23 cellular contexts compared by ENCODE assay signal in genomic region chr11:46611526-46612304, GRCh38. TPM values are rescaled to one million over a fixed set of nuclear protein-coding genes. Genes with fewer than 3 reads are reported as not detected.
DNase-seq lines count a peak whose midpoint lies in the region; ATAC-seq, FAIRE-seq and TF ChIP-seq lines count a peak whose summit lies in the region.
"Had no signal": no experiment of that assay in that cellular context is flagged by ENCODE, and none has a peak within 500 bp of the region (broad histone marks: within the 10 kb centered on the region; RNA-seq: fewer than 3 reads in every experiment).

No MANE protein-coding gene starts in this region.

- H3K9me2 ChIP-seq in OCI-LY1 (ENCODE audit: low read depth, low read length): no peaks in the 10 kb centered on the region

- H3K27me3 Mint-ChIP-seq in brain (peaks cover 4% of the 10 kb centered on the region), T-helper 17 cell (no peaks in the 10 kb centered on the region)
- H3K27me3 Mint-ChIP-seq: activated naive CD4-positive, alpha-beta T cell treated with anti-CD3 and anti-CD28 coated beads, Interleukin-2, amount 10 ng/mL, durations not matched to agents 7 days and 5 days; activated T-cell treated with anti-CD3 and anti-CD28 coated beads, Interleukin-2, amount 50 U/mL, for 24 hours had no signal

- H3K9me3 Mint-ChIP-seq in brain: no peaks in the 10 kb centered on the region
- H3K9me3 Mint-ChIP-seq: activated naive CD4-positive, alpha-beta T cell treated with anti-CD3 and anti-CD28 coated beads, Interleukin-2, amount 10 ng/mL, durations not matched to agents 7 days and 5 days; activated T-cell treated with anti-CD3 and anti-CD28 coated beads, Interleukin-2, amount 50 U/mL, for 24 hours; nephron progenitor cell; T-helper 1 cell treated with Interleukin-12 subunit alpha and Interleukin-12 subunit beta and Interleukin-4 antibody, amounts not matched to agents 30 μg/mL and 1 μg/mL, for 36 hours had no signal

- H3K4me1 Mint-ChIP-seq in brain (peaks cover 52% of the 10 kb centered on the region), T-helper 17 cell (peaks cover 10% of the 10 kb centered on the region)

- peak overlapping the region in 3 of 5 experiments; percentile 13 to 57 (median 28) for H3K27ac Mint-ChIP-seq in brain
- no peak overlapping the region for H3K27ac Mint-ChIP-seq in T-helper 17 cell
- H3K27ac Mint-ChIP-seq: activated CD8-positive, alpha-beta T cell treated with anti-CD3 and anti-CD28 coated beads, Interleukin-2, amount 10 ng/mL, durations not matched to agents 7 days and 5 days; activated naive CD4-positive, alpha-beta T cell treated with anti-CD3 and anti-CD28 coated beads, Interleukin-2, amount 10 ng/mL, durations not matched to agents 7 days and 5 days; activated T-cell treated with anti-CD3 and anti-CD28 coated beads, Interleukin-2, amount 50 U/mL, for 24 hours; nephron progenitor cell; T-helper 1 cell treated with Interleukin-12 subunit alpha and Interleukin-12 subunit beta and Interleukin-4 antibody, amounts not matched to agents 30 μg/mL and 1 μg/mL, for 36 hours had no signal

- H3K36me3 ChIP-seq in OCI-LY1 (ENCODE audit: insufficient read depth, low read length) (no peaks in the 10 kb centered on the region), keratinocyte (ENCODE audit: control insufficient read depth in 2 of 2, extremely low read depth in 1 of 2, insufficient read depth in 2 of 2, low read length in 2 of 2) (peaks cover 0 to 3% of the 10 kb centered on the region in 2 experiments)
- H3K36me3 ChIP-seq: colonic mucosa, thyroid gland had no signal

- dilution Hi-C loops in keratinocyte (cut with MboI; ENCODE audit: extremely low pct_ligation_motif_present, low sequenced_read_pairs): no loop called here

- no peaks in the 10 kb centered on the region for H3K9me3 ChIP-seq in OCI-LY1 (ENCODE audit: low read length)
- no peaks in the 10 kb centered on the region for H3K9me3 ChIP-seq in keratinocyte (ENCODE audit: control insufficient read depth, low read depth, low read length)
- H3K9me3 ChIP-seq in T-helper 17 cell (ENCODE audit: control insufficient read depth, low read length, poor library complexity, severe bottlenecking): no peaks in the 10 kb centered on the region
- H3K9me3 ChIP-seq: colonic mucosa, spleen, thyroid gland had no signal

- H3K4me2 ChIP-seq in OCI-LY1 (ENCODE audit: low read length) (peak overlapping the region; percentile 41), keratinocyte (ENCODE audit: control insufficient read depth, extremely low read depth, insufficient read depth, low read depth, low read length) (peak overlapping the region; percentile 31)

- H2AFZ ChIP-seq in OCI-LY1 (ENCODE audit: low read length) (0 out of 2 replicates have a peak overlapping the region, but pooled peaks have one; percentile 22), keratinocyte (ENCODE audit: control insufficient read depth, low read length) (peak overlapping the region; percentile 41)

- no peaks in the 10 kb centered on the region for H3K79me2 ChIP-seq in OCI-LY1 (ENCODE audit: insufficient read depth, low read length)
- H3K79me2 ChIP-seq in keratinocyte (ENCODE audit: control insufficient read depth, insufficient read depth, low read length): peaks cover 8% of the 10 kb centered on the region

- no peak overlapping the region for H3K4me3 ChIP-seq in OCI-LY1 (ENCODE audit: low read depth, low read length, poor library complexity, severe bottlenecking)
- no peak overlapping the region for H3K4me3 ChIP-seq in keratinocyte (ENCODE audit: control insufficient read depth in 2 of 3, extremely low read depth in 1 of 3, insufficient read depth in 2 of 3, low read depth in 1 of 3, low read length in 3 of 3)
- H3K4me3 ChIP-seq: colonic mucosa, spleen, thyroid gland had no signal

- no peak for TF ChIP-seq CTCF in OCI-LY1 (IDR thresholded peaks at IDR 0.05; ENCODE audit: low read length)
- no peak for TF ChIP-seq CTCF in brain (conservative IDR thresholded peaks at IDR 0.05)
- TF ChIP-seq CTCF in keratinocyte (optimal IDR thresholded peaks at IDR 0.05 in 1 of 3, IDR thresholded peaks at IDR 0.05 in 1 of 3, conservative IDR thresholded peaks at IDR 0.05 in 1 of 3; ENCODE audit: extremely low read depth in 1 of 3, insufficient read depth in 2 of 3, low read length in 3 of 3): no peak
- TF ChIP-seq CTCF in foreskin keratinocyte (conservative IDR thresholded peaks at IDR 0.05): no peak

- H3K4me3 Mint-ChIP-seq in brain: peak overlapping the region in 3 of 5 experiments; percentile 45 to 76 (median 64)
- H3K4me3 Mint-ChIP-seq in T-helper 17 cell: no peak overlapping the region
- H3K4me3 Mint-ChIP-seq: activated CD8-positive, alpha-beta T cell treated with anti-CD3 and anti-CD28 coated beads, Interleukin-2, amount 10 ng/mL, durations not matched to agents 7 days and 5 days; activated naive CD4-positive, alpha-beta T cell treated with anti-CD3 and anti-CD28 coated beads, Interleukin-2, amount 10 ng/mL, durations not matched to agents 7 days and 5 days; activated T-cell treated with anti-CD3 and anti-CD28 coated beads, Interleukin-2, amount 50 U/mL, for 24 hours; nephron progenitor cell; T-helper 1 cell treated with Interleukin-12 subunit alpha and Interleukin-12 subunit beta and Interleukin-4 antibody, amounts not matched to agents 30 μg/mL and 1 μg/mL, for 36 hours had no signal

- ATAC-seq in T-helper 17 cell (no peak), foreskin keratinocyte (no peak), GM19328 (IDR thresholded peaks at IDR 0.05; ENCODE audit: unreplicated experiment) (no peak)
- ATAC-seq: activated CD8-positive, alpha-beta T cell treated with anti-CD3 and anti-CD28 coated beads, Interleukin-2, amount 10 ng/mL, durations not matched to agents 7 days and 5 days had no signal

- peak overlapping the region; percentile 21 for H3K27ac ChIP-seq in OCI-LY1 (ENCODE audit: low read depth, low read length, poor library complexity, severe bottlenecking)
- no peak overlapping the region for H3K27ac ChIP-seq in keratinocyte (ENCODE audit: control insufficient read depth, insufficient read depth, low read length)
- no peak overlapping the region for H3K27ac ChIP-seq in foreskin keratinocyte
- H3K27ac ChIP-seq: colonic mucosa, spleen, thyroid gland had no signal

- H3K9me1 ChIP-seq in keratinocyte (ENCODE audit: control insufficient read depth, extremely low read depth, insufficient read depth, low read length): no peaks in the 10 kb centered on the region

- no peak for FAIRE-seq in keratinocyte (lab: Jason Lieb, UNC)
- FAIRE-seq: D721Med, H1, HTR-8/SVneo had no signal

- H3F3A ChIP-seq in OCI-LY1 (ENCODE audit: insufficient read depth, low read length): no peaks in the 10 kb centered on the region

- H4K20me1 ChIP-seq in OCI-LY1 (ENCODE audit: insufficient read depth, low read length): no peaks in the 10 kb centered on the region
- H4K20me1 ChIP-seq in keratinocyte (ENCODE audit: control insufficient read depth, extremely low read depth, insufficient read depth, low read length): no peaks in the 10 kb centered on the region

- peaks cover 32% of the 10 kb centered on the region for H3K4me1 ChIP-seq in OCI-LY1 (ENCODE audit: insufficient read depth, low read length, severe bottlenecking)
- H3K4me1 ChIP-seq in keratinocyte (ENCODE audit: control insufficient read depth, extremely low read depth, insufficient read depth, low read length): peaks cover 15% of the 10 kb centered on the region
- H3K4me1 ChIP-seq in foreskin keratinocyte: peaks cover 5% of the 10 kb centered on the region
- H3K4me1 ChIP-seq: colonic mucosa had no signal

- H3K27me3 ChIP-seq in OCI-LY1 (ENCODE audit: insufficient read depth, low read length) (no peaks in the 10 kb centered on the region), keratinocyte (ENCODE audit: control insufficient read depth, extremely low read depth, insufficient read depth, low read length) (no peaks in the 10 kb centered on the region), foreskin keratinocyte (no peaks in the 10 kb centered on the region)
- H3K27me3 ChIP-seq: colonic mucosa, spleen, thyroid gland had no signal

- H3K9ac ChIP-seq in OCI-LY1 (ENCODE audit: low read length): 0 out of 2 replicates have a peak overlapping the region, but pooled peaks have one; percentile 10
- no peak overlapping the region for H3K9ac ChIP-seq in keratinocyte (ENCODE audit: control insufficient read depth, extremely low read depth, insufficient read depth, low read length)

- DNase-seq in keratinocyte (ENCODE audit: low read depth, low spot score) (no peak), superior temporal gyrus (ENCODE audit: extremely low spot score) (peak; percentile 57), T-helper 17 cell (no peak), foreskin keratinocyte (no peak)
- DNase-seq: activated CD4-positive, CD25-positive, alpha-beta regulatory T cell; activated CD8-positive, alpha-beta T cell treated with anti-CD3 and anti-CD28 coated beads, Interleukin-2, amount 10 ng/mL, durations not matched to agents 7 days and 5 days; activated naive CD4-positive, alpha-beta T cell treated with anti-CD3 and anti-CD28 coated beads, Interleukin-2, amount 10 ng/mL, durations not matched to agents 7 days and 5 days; activated T-cell treated with anti-CD3 and anti-CD28 coated beads, Interleukin-2, amount 50 U/mL, for 24 hours; colonic mucosa; islet precursor cell; NCI-H1417; NCI-H524 treated with DMSO at 0.1 percent for 48 hours; nephron progenitor cell; spleen; stimulated activated CD4-positive, alpha-beta T cell treated with anti-CD3 and anti-CD28 coated beads, Interleukin-4, amount 100 ng/mL, for 4 hours; thyroid gland had no signal

- H3K36me3 Mint-ChIP-seq in brain: no peaks in the 10 kb centered on the region
- no peaks in the 10 kb centered on the region for H3K36me3 Mint-ChIP-seq in T-helper 17 cell (ENCODE audit: low read depth)
- H3K36me3 Mint-ChIP-seq: activated naive CD4-positive, alpha-beta T cell treated with anti-CD3 and anti-CD28 coated beads, Interleukin-2, amount 10 ng/mL, durations not matched to agents 7 days and 5 days had no signal

RNA-seq across cellular contexts. Expression of gene HARBI1, which starts 5.3 kb away (rescaled TPM):
- polyA plus RNA-seq in brain (ENCODE audit: insufficient read depth, low read depth, low replicate concordance) (1.9 TPM), keratinocyte (5.5 to 6.4 TPM (median 5.6 TPM) in 3 replicates), foreskin keratinocyte (3.5 TPM in 2 replicates)
- polyA plus RNA-seq in keratinocyte (2011; ENCODE audit: low read depth): 1.4 TPM
- polyA plus RNA-seq in keratinocyte (2011; cell fraction: cytosol; rRNA removed): 3.5 and 5.6 TPM in 2 replicates
- 5.6 and 6.1 TPM in 2 replicates for polyA plus RNA-seq in keratinocyte (2011; cell fraction: nucleus; rRNA removed)
- 4.2 and 4.7 TPM in 2 replicates for polyA plus RNA-seq in keratinocyte (2012; ENCODE audit: low replicate concordance)
- polyA minus RNA-seq in keratinocyte: 2.2 to 11.1 TPM (median 7.4 TPM) in 3 replicates
- polyA minus RNA-seq in keratinocyte (2011; cell fraction: cytosol; rRNA and poly(A)+ RNA removed): 2.9 TPM
- polyA minus RNA-seq in keratinocyte (2011; cell fraction: nucleus; rRNA and poly(A)+ RNA removed): 3.4 and 7.9 TPM in 2 replicates
- total RNA-seq in T-helper 17 cell (10 to 100 TPM; 17.2 to 17.4 TPM), foreskin keratinocyte (4.8 and 5.0 TPM in 2 replicates)

RNA-seq across cellular contexts. Expression of gene ATG13, which starts 5.6 kb away (rescaled TPM):
- 82.0 TPM for polyA plus RNA-seq in brain (ENCODE audit: insufficient read depth, low read depth, low replicate concordance)
- polyA plus RNA-seq in keratinocyte: 33.3 to 42.9 TPM (median 34.3 TPM) in 3 replicates
- polyA plus RNA-seq in keratinocyte (2011; ENCODE audit: low read depth): 18.4 TPM
- polyA plus RNA-seq in keratinocyte (2011; cell fraction: cytosol; rRNA removed): 37.5 and 50.6 TPM in 2 replicates
- 55.8 and 58.2 TPM in 2 replicates for polyA plus RNA-seq in keratinocyte (2011; cell fraction: nucleus; rRNA removed)
- 30.8 and 33.3 TPM in 2 replicates for polyA plus RNA-seq in keratinocyte (2012; ENCODE audit: low replicate concordance)
- 67.8 to 94.6 TPM (median 94.6 TPM) in 3 replicates for polyA minus RNA-seq in keratinocyte
- 46.0 TPM for polyA minus RNA-seq in keratinocyte (2011; cell fraction: cytosol; rRNA and poly(A)+ RNA removed)
- polyA minus RNA-seq in keratinocyte (2011; cell fraction: nucleus; rRNA and poly(A)+ RNA removed): 30.9 and 48.6 TPM in 2 replicates
- 100 to 1,000 TPM; 110 to 129 TPM for total RNA-seq in T-helper 17 cell
- 31.5 and 36.4 TPM in 2 replicates for total RNA-seq in foreskin keratinocyte
- polyA plus RNA-seq in foreskin keratinocyte: 32.1 and 38.1 TPM in 2 replicates

RNA-seq across cellular contexts. Expression of gene AMBRA1, which starts 17.9 kb away (rescaled TPM):
- 20.0 TPM for polyA plus RNA-seq in brain (ENCODE audit: insufficient read depth, low read depth, low replicate concordance)
- polyA plus RNA-seq in keratinocyte: 8.6 to 15.2 TPM (median 10.5 TPM) in 3 replicates
- 6.6 TPM for polyA plus RNA-seq in keratinocyte (2011; ENCODE audit: low read depth)
- polyA plus RNA-seq in keratinocyte (2011; cell fraction: cytosol; rRNA removed): 7.8 and 9.3 TPM in 2 replicates
- polyA plus RNA-seq in keratinocyte (2011; cell fraction: nucleus; rRNA removed): 23.8 and 31.0 TPM in 2 replicates
- polyA plus RNA-seq in keratinocyte (2012; ENCODE audit: low replicate concordance): 9.9 and 15.1 TPM in 2 replicates
- 26.2 to 42.9 TPM (median 34.1 TPM) in 3 replicates for polyA minus RNA-seq in keratinocyte
- 16.5 TPM for polyA minus RNA-seq in keratinocyte (2011; cell fraction: cytosol; rRNA and poly(A)+ RNA removed)
- 38.9 and 58.6 TPM in 2 replicates for polyA minus RNA-seq in keratinocyte (2011; cell fraction: nucleus; rRNA and poly(A)+ RNA removed)
- 10 to 100 TPM; 47.3 to 52.2 TPM for total RNA-seq in T-helper 17 cell
- 17.8 and 18.4 TPM in 2 replicates for total RNA-seq in foreskin keratinocyte
- 7.6 and 8.1 TPM in 2 replicates for polyA plus RNA-seq in foreskin keratinocyte
